18 cellular contexts compared by ENCODE assay signal in the genomic region with DNA sequence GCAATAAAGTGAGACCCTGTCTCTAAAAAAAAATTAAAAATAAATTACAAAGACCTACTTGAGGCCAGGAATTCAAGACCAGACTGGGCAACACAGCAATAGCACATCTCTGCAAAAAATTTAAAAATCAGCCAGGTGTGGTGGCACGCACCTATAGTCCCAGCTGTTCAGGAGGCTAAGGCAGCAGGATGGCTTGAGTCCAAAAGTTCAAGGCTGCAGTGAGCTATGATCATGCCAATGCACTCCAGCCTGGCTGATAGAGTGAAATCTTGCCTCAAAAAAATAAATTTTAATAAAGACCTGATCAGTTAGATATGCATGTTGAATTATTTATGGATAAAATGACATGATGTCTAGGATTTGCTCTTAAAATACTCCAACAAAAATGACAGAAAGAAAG. TPM values are rescaled to one million over a fixed set of nuclear protein-coding genes. Genes with fewer than 3 reads are reported as not detected.
"Had no signal": no experiment of that assay in that cellular context is flagged by ENCODE, and none has a peak within 500 bp of the region (broad histone marks: within the 10 kb centered on the region; RNA-seq: fewer than 3 reads in every experiment).

No MANE protein-coding gene starts in this region.

- H3K4me3 ChIP-seq: ascending aorta, body of pancreas, SJCRH30 had no signal

- ATAC-seq: body of pancreas had no signal

- H3K4me2 ChIP-seq: SK-N-SH had no signal

- H3K9me3 ChIP-seq: ascending aorta, body of pancreas, SJCRH30, SK-N-SH had no signal

- DNase-seq: activated CD4-positive, alpha-beta memory T cell treated with anti-CD3 and anti-CD28 coated beads for 36 hours; activated CD4-positive, CD25-positive, alpha-beta regulatory T cell; activated CD8-positive, alpha-beta memory T cell treated with anti-CD3 and anti-CD28 coated beads for 24 hours; activated gamma-delta T cell treated with Interleukin-2 at 50 U/mL for 16 hours; activated naive CD4-positive, alpha-beta T cell treated with anti-CD3 and anti-CD28 coated beads, Interleukin-2, amount 10 ng/mL, durations not matched to agents 7 days and 5 days; activated naive CD8-positive, alpha-beta T cell treated with anti-CD3 and anti-CD28 coated beads, Interleukin-2, amount 10 ng/mL, durations not matched to agents 7 days and 5 days; activated T-cell treated with anti-CD3 and anti-CD28 coated beads for 4 hours; activated T-cell treated with anti-CD3 and anti-CD28 coated beads, Interleukin-2, amount 50 U/mL, for 48 hours; NCI-H1092 had no signal

- H3K9me3 Mint-ChIP-seq: activated CD4-positive, alpha-beta memory T cell treated with anti-CD3 and anti-CD28 coated beads for 36 hours; activated CD4-positive, alpha-beta T cell treated with anti-CD3 and anti-CD28 coated beads, Interleukin-2, amount 10 ng/mL, durations not matched to agents 7 days and 5 days; activated naive CD4-positive, alpha-beta T cell treated with anti-CD3 and anti-CD28 coated beads, Interleukin-2, amount 10 ng/mL, durations not matched to agents 7 days and 5 days; activated naive CD8-positive, alpha-beta T cell treated with anti-CD3 and anti-CD28 coated beads, Interleukin-2, amount 10 ng/mL, durations not matched to agents 7 days and 5 days; activated T-helper 2 cell treated with anti-CD3 and anti-CD28 coated beads, Interferon-gamma antibody, Interleukin-2, Interleukin-4, amounts not matched to agents 10 μg/mL and 5 μg/mL and 100 μg/mL, durations not matched to agents 14 hours and 24 hours and 36 hours; IgD-negative memory B cell had no signal

- H3K27ac Mint-ChIP-seq: activated CD4-positive, alpha-beta memory T cell treated with anti-CD3 and anti-CD28 coated beads for 36 hours; activated naive CD4-positive, alpha-beta T cell treated with anti-CD3 and anti-CD28 coated beads, Interleukin-2, amount 10 ng/mL, durations not matched to agents 7 days and 5 days; activated naive CD8-positive, alpha-beta T cell treated with anti-CD3 and anti-CD28 coated beads, Interleukin-2, amount 10 ng/mL, durations not matched to agents 7 days and 5 days had no signal

- H3K27me3 ChIP-seq: ascending aorta, body of pancreas, SJCRH30 had no signal

- H3K9ac ChIP-seq: SK-N-SH had no signal

- H3K27me3 Mint-ChIP-seq: activated CD4-positive, alpha-beta memory T cell treated with anti-CD3 and anti-CD28 coated beads for 36 hours; activated CD4-positive, alpha-beta T cell treated with anti-CD3 and anti-CD28 coated beads, Interleukin-2, amount 10 ng/mL, durations not matched to agents 7 days and 5 days; activated naive CD4-positive, alpha-beta T cell treated with anti-CD3 and anti-CD28 coated beads, Interleukin-2, amount 10 ng/mL, durations not matched to agents 7 days and 5 days; activated naive CD8-positive, alpha-beta T cell treated with anti-CD3 and anti-CD28 coated beads, Interleukin-2, amount 10 ng/mL, durations not matched to agents 7 days and 5 days; IgD-negative memory B cell had no signal

- H3K27ac ChIP-seq: ascending aorta, body of pancreas, SJCRH30, VCaP had no signal

- H3K4me1 ChIP-seq: ascending aorta, body of pancreas, SJCRH30 had no signal

- H3K4me3 Mint-ChIP-seq: activated CD4-positive, alpha-beta memory T cell treated with anti-CD3 and anti-CD28 coated beads for 36 hours; activated CD4-positive, alpha-beta T cell treated with anti-CD3 and anti-CD28 coated beads, Interleukin-2, amount 10 ng/mL, durations not matched to agents 7 days and 5 days; activated naive CD4-positive, alpha-beta T cell treated with anti-CD3 and anti-CD28 coated beads, Interleukin-2, amount 10 ng/mL, durations not matched to agents 7 days and 5 days; activated naive CD8-positive, alpha-beta T cell treated with anti-CD3 and anti-CD28 coated beads, Interleukin-2, amount 10 ng/mL, durations not matched to agents 7 days and 5 days; IgD-negative memory B cell had no signal

RNA-seq across cellular contexts. Expression of gene NUDT13, which starts 48.5 kb away (rescaled TPM):
- total RNA-seq: OCI-LY7 had no signal
